Comparison of ENCODE assay signal across 8 cellular contexts in the genomic region with DNA sequence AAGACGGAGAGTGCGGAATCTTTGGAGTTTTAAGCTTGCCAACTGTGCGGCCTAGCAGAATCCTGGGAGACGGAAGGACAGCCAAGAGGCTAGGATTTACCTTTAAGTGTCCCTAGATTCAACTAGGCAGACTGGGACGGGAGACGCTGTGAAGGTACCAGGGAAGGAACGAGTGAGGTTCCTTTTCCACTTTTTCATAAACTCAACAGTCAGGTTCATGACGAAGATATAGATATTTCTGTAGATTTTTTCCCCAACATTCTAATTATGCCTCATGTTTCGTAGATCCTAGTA. TPM values are rescaled to one million over a fixed set of nuclear protein-coding genes. Genes with fewer than 3 reads are reported as not detected.
DNase-seq lines count a peak whose midpoint lies in the region; ATAC-seq and TF ChIP-seq lines count a peak whose summit lies in the region.

No MANE protein-coding gene starts in this region.

- no peaks in the 10 kb centered on the region for H3K9me3 ChIP-seq in liver (ENCODE audit: control insufficient read depth in 4 of 4, low read length in 3 of 4)

- H3K36me3 Mint-ChIP-seq in activated naive CD4-positive, alpha-beta T cell treated with anti-CD3 and anti-CD28 coated beads, Interleukin-2, amount 10 ng/mL, durations not matched to agents 7 days and 5 days, result peaks cover 51% of the 10 kb centered on the region

- H3K9me3 Mint-ChIP-seq in activated naive CD4-positive, alpha-beta T cell treated with anti-CD3 and anti-CD28 coated beads, Interleukin-2, amount 10 ng/mL, durations not matched to agents 7 days and 5 days, result no peaks in the 10 kb centered on the region

- CTCF ChIA-PET in activated naive CD4-positive, alpha-beta T cell treated with anti-CD3 and anti-CD28 coated beads, Interleukin-2, amount 10 ng/mL, durations not matched to agents 7 days and 5 days (lab: Charles Lee), result interaction anchor here (0.8 to 2.1 kb wide), 4 partner anchors 40 to 173 kb away, joined by 3 to 6 read pairs (median 4); no protein-coding TSS in a partner anchor

- H3K9ac ChIP-seq in liver (ENCODE audit: low read depth in 1 of 2, low read length in 2 of 2), result peak overlapping the region; percentile 96 to 100

- H3K27me3 Mint-ChIP-seq in activated naive CD4-positive, alpha-beta T cell treated with anti-CD3 and anti-CD28 coated beads, Interleukin-2, amount 10 ng/mL, durations not matched to agents 7 days and 5 days, result peaks cover 8% of the 10 kb centered on the region

- no peak for TF ChIP-seq RAD21 in liver (IDR thresholded peaks at IDR 0.05)

- peak overlapping the region; percentile 82 for H3K4me3 Mint-ChIP-seq in activated naive CD4-positive, alpha-beta T cell treated with anti-CD3 and anti-CD28 coated beads, Interleukin-2, amount 10 ng/mL, durations not matched to agents 7 days and 5 days

- under 1% methylated on average over 9 of the region's 9 CpGs for WGBS in liver
- under 1% methylated on average over 9 of the region's 9 CpGs for WGBS in urinary bladder

- no peak for TF ChIP-seq CTCF in astrocyte of the spinal cord (IDR thresholded peaks at IDR 0.05; ENCODE audit: low read depth, low read length)
- no peak for TF ChIP-seq CTCF in liver (IDR thresholded peaks at IDR 0.05; ENCODE audit: low read depth, low read length, missing input control)

- H3K36me3 ChIP-seq in liver (ENCODE audit: control insufficient read depth in 4 of 4, insufficient read depth in 3 of 4, low read depth in 1 of 4, low read length in 3 of 4) (peaks cover under 1 to 5% (median 2%) of the 10 kb centered on the region in 4 donors), urinary bladder (ENCODE audit: insufficient read depth) (no peaks in the 10 kb centered on the region)

- H3K27ac ChIP-seq in liver (ENCODE audit: low read depth in 1 of 2, low read length in 2 of 2), result peak overlapping the region; percentile 99 to 100
- peak overlapping the region; percentile 98 for H3K27ac ChIP-seq in urinary bladder (ENCODE audit: low read depth)

- no peak for ATAC-seq in GM21825 (IDR thresholded peaks at IDR 0.05; ENCODE audit: unreplicated experiment)

- H3K27me3 ChIP-seq in liver (ENCODE audit: control insufficient read depth in 4 of 4, insufficient read depth in 4 of 4, low read length in 3 of 4), result no peaks in the 10 kb centered on the region

- DNase-seq in activated naive CD4-positive, alpha-beta T cell treated with anti-CD3 and anti-CD28 coated beads, Interleukin-2, amount 10 ng/mL, durations not matched to agents 7 days and 5 days, result no peak
- no peak for DNase-seq in activated naive CD4-positive, alpha-beta T cell treated with anti-CD3 and anti-CD28 coated beads, Interleukin-2, amount 50 U/mL, for 16 hours
- DNase-seq in astrocyte of the spinal cord (ENCODE audit: low read depth, low spot score) (no peak), NK-92 (lab: John Stamatoyannopoulos, UW; ENCODE audit: unreplicated experiment) (no peak)
- no peak for DNase-seq in activated CD4-positive, alpha-beta T cell treated with anti-CD3 and anti-CD28 coated beads, Interleukin-2, amount 50 U/mL, for 1 hour

- peaks cover 44% of the 10 kb centered on the region for H3K4me1 Mint-ChIP-seq in activated naive CD4-positive, alpha-beta T cell treated with anti-CD3 and anti-CD28 coated beads, Interleukin-2, amount 10 ng/mL, durations not matched to agents 7 days and 5 days

- H3K4me1 ChIP-seq in liver (ENCODE audit: control insufficient read depth in 4 of 4, insufficient read depth in 4 of 4, low read length in 3 of 4) (peaks cover 5 to 28% (median 17%) of the 10 kb centered on the region in 4 donors), urinary bladder (ENCODE audit: insufficient read depth) (no peaks in the 10 kb centered on the region)

- in situ Hi-C loops in astrocyte of the spinal cord (cut with HindIII; ENCODE audit: low sequenced_read_pairs), result no loop called here

- H3K4me3 ChIP-seq in astrocyte of the spinal cord (ENCODE audit: low read depth, low read length) (peak overlapping the region; percentile 70), liver (ENCODE audit: low read depth in 1 of 3, low read length in 3 of 3) (peak overlapping the region; percentile 66 to 98 (median 95)), urinary bladder (ENCODE audit: low read depth, low read length) (peak overlapping the region; percentile 91)

- peak overlapping the region; percentile 100 for H3K27ac Mint-ChIP-seq in activated naive CD4-positive, alpha-beta T cell treated with anti-CD3 and anti-CD28 coated beads, Interleukin-2, amount 10 ng/mL, durations not matched to agents 7 days and 5 days

TF ChIP-seq in liver, 16 proteins besides CTCF, POLR2A, EP300 and RAD21:
- no peak for TF ChIP-seq ZBTB33 (IDR thresholded peaks at IDR 0.05)
- TF ChIP-seq, protein P1, sequence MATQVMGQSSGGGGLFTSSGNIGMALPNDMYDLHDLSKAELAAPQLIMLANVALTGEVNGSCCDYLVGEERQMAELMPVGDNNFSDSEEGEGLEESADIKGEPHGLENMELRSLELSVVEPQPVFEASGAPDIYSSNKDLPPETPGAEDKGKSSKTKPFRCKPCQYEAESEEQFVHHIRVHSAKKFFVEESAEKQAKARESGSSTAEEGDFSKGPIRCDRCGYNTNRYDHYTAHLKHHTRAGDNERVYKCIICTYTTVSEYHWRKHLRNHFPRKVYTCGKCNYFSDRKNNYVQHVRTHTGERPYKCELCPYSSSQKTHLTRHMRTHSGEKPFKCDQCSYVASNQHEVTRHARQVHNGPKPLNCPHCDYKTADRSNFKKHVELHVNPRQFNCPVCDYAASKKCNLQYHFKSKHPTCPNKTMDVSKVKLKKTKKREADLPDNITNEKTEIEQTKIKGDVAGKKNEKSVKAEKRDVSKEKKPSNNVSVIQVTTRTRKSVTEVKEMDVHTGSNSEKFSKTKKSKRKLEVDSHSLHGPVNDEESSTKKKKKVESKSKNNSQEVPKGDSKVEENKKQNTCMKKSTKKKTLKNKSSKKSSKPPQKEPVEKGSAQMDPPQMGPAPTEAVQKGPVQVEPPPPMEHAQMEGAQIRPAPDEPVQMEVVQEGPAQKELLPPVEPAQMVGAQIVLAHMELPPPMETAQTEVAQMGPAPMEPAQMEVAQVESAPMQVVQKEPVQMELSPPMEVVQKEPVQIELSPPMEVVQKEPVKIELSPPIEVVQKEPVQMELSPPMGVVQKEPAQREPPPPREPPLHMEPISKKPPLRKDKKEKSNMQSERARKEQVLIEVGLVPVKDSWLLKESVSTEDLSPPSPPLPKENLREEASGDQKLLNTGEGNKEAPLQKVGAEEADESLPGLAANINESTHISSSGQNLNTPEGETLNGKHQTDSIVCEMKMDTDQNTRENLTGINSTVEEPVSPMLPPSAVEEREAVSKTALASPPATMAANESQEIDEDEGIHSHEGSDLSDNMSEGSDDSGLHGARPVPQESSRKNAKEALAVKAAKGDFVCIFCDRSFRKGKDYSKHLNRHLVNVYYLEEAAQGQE (IDR thresholded peaks at IDR 0.05), result no peak
- no peak for TF ChIP-seq SP1 (IDR thresholded peaks at IDR 0.05)
- no peak for TF ChIP-seq FOXA2 (IDR thresholded peaks at IDR 0.05)
- TF ChIP-seq NR2F2 (IDR thresholded peaks at IDR 0.05), result no peak
- TF ChIP-seq, protein P2, sequence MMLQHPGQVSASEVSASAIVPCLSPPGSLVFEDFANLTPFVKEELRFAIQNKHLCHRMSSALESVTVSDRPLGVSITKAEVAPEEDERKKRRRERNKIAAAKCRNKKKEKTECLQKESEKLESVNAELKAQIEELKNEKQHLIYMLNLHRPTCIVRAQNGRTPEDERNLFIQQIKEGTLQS (IDR thresholded peaks at IDR 0.05), result no peak
- no peak for TF ChIP-seq TAF1 (conservative IDR thresholded peaks at IDR 0.05)
- no peak for TF ChIP-seq FOXA1 (IDR thresholded peaks at IDR 0.05)
- TF ChIP-seq JUND (IDR thresholded peaks at IDR 0.05), result no peak
- no peak for TF ChIP-seq YY1 (IDR thresholded peaks at IDR 0.05)

RNA-seq across cellular contexts. Expression of gene GABPB1, which starts 0.6 kb away (rescaled TPM):
- total RNA-seq in liver (10 to 100 TPM; 14.6 to 23.6 TPM), urinary bladder (47.2 TPM)
- polyA plus RNA-seq in liver (1 to 10 TPM; 4.4 to 5.0 TPM), urinary bladder (10.0 TPM)
